ENCODE assay signal across 1 cellular context in genomic region chr12:117284160-117284559, GRCh38.
TF ChIP-seq lines count a peak whose summit lies in the region.

No MANE protein-coding gene starts in this region.

TF ChIP-seq in WTC11, 78 proteins besides CTCF, POLR2A, EP300 and RAD21 (continued from another document):
- TF ChIP-seq ZNF532 (CRISPR knock-in tag; IDR thresholded peaks at IDR 0.05; ENCODE audit: borderline replicate concordance) (no peak), GRHL2 (CRISPR knock-in tag; IDR thresholded peaks at IDR 0.05; ENCODE audit: insufficient replicate concordance, severe bottlenecking) (no peak), ARID4B (CRISPR knock-in tag; IDR thresholded peaks at IDR 0.05; ENCODE audit: borderline replicate concordance) (no peak), NFATC4 (CRISPR knock-in tag; IDR thresholded peaks at IDR 0.05) (no peak), ATF1 (CRISPR knock-in tag; IDR thresholded peaks at IDR 0.05) (no peak)
